ENCODE assay signal across 8 cellular contexts in genomic region chr10:59181668-59182067, GRCh38. TPM values are rescaled to one million over a fixed set of nuclear protein-coding genes. Genes with fewer than 3 reads are reported as not detected.
DNase-seq lines count a peak whose midpoint lies in the region; ATAC-seq, FAIRE-seq and TF ChIP-seq lines count a peak whose summit lies in the region.

No MANE protein-coding gene starts in this region.

- H3K27me3 ChIP-seq in ascending aorta: no peaks in the 10 kb centered on the region
- peaks cover 6% of the 10 kb centered on the region for H3K27me3 ChIP-seq in keratinocyte (ENCODE audit: control insufficient read depth, extremely low read depth, insufficient read depth, low read length)

- H4K20me1 ChIP-seq in keratinocyte (ENCODE audit: control insufficient read depth, extremely low read depth, insufficient read depth, low read length): no peaks in the 10 kb centered on the region

- H3K9ac ChIP-seq in keratinocyte (ENCODE audit: control insufficient read depth, extremely low read depth, insufficient read depth, low read length): no peak overlapping the region

- no peaks in the 10 kb centered on the region for H3K9me3 ChIP-seq in ascending aorta
- no peaks in the 10 kb centered on the region for H3K9me3 ChIP-seq in keratinocyte (ENCODE audit: control insufficient read depth, low read depth, low read length)

- TF ChIP-seq CTCF in ascending aorta (IDR thresholded peaks at IDR 0.05) (peak; percentile 10 to 45 (median 11)), keratinocyte (optimal IDR thresholded peaks at IDR 0.05 in 1 of 3, IDR thresholded peaks at IDR 0.05 in 1 of 3, conservative IDR thresholded peaks at IDR 0.05 in 1 of 3; ENCODE audit: extremely low read depth in 1 of 3, insufficient read depth in 2 of 3, low read length in 3 of 3) (peak; percentile 45 to 59 (median 47))

- DNase-seq in Caki2 (ENCODE audit: low read depth) (peak; percentile 60), NCI-H1092 treated with DMSO at 0.1 percent for 48 hours (lab: John Stamatoyannopoulos, UW) (peak; percentile 27), ascending aorta (ENCODE audit: low spot score in 2 of 2) (no peak), keratinocyte (ENCODE audit: low read depth, low spot score) (peak; percentile 9), NCI-H2171 treated with DMSO at 0.1 percent for 48 hours (lab: John Stamatoyannopoulos, UW) (no peak)

- H3K4me1 ChIP-seq in ascending aorta (peaks cover 4 to 8% of the 10 kb centered on the region in 2 donors), keratinocyte (ENCODE audit: control insufficient read depth, extremely low read depth, insufficient read depth, low read length) (peaks cover 3% of the 10 kb centered on the region)

- dilution Hi-C loops in keratinocyte (cut with MboI; ENCODE audit: extremely low pct_ligation_motif_present, low sequenced_read_pairs): no loop called here

- no peaks in the 10 kb centered on the region for H3K9me1 ChIP-seq in keratinocyte (ENCODE audit: control insufficient read depth, extremely low read depth, insufficient read depth, low read length)

- FAIRE-seq in keratinocyte (lab: Jason Lieb, UNC): peak; percentile 78

- ATAC-seq in GM21381 (IDR thresholded peaks at IDR 0.05; ENCODE audit: unreplicated experiment) (peak; percentile 55), GM21447 (IDR thresholded peaks at IDR 0.05; ENCODE audit: unreplicated experiment) (no peak), HG03280 (IDR thresholded peaks at IDR 0.05; ENCODE audit: unreplicated experiment) (no peak)

- H3K36me3 ChIP-seq in ascending aorta (no peaks in the 10 kb centered on the region), keratinocyte (ENCODE audit: control insufficient read depth in 2 of 2, extremely low read depth in 1 of 2, insufficient read depth in 2 of 2, low read length in 2 of 2) (no peaks in the 10 kb centered on the region)

- no peak overlapping the region for H2AFZ ChIP-seq in keratinocyte (ENCODE audit: control insufficient read depth, low read length)

- no peak overlapping the region for H3K4me3 ChIP-seq in ascending aorta
- H3K4me3 ChIP-seq in keratinocyte (ENCODE audit: control insufficient read depth in 2 of 3, extremely low read depth in 1 of 3, insufficient read depth in 2 of 3, low read depth in 1 of 3, low read length in 3 of 3): no peak overlapping the region

- no peaks in the 10 kb centered on the region for H3K79me2 ChIP-seq in keratinocyte (ENCODE audit: control insufficient read depth, insufficient read depth, low read length)

- no peak overlapping the region for H3K27ac ChIP-seq in ascending aorta
- no peak overlapping the region for H3K27ac ChIP-seq in keratinocyte (ENCODE audit: control insufficient read depth, insufficient read depth, low read length)

- intact Hi-C loops in ascending aorta (cut with DNase I): loop anchor here (2.0 kb wide), 1 partner anchor 229 kb away; no protein-coding TSS in a partner anchor

- no peak overlapping the region for H3K4me2 ChIP-seq in keratinocyte (ENCODE audit: control insufficient read depth, extremely low read depth, insufficient read depth, low read depth, low read length)

- in situ Hi-C loops in Caki2 (cut with HindIII; ENCODE audit: low pct_unique_long_range_greater_than_20kb, low sequenced_read_pairs): no loop called here

RNA-seq across cellular contexts. Expression of gene PHYHIPL, which starts 5.2 kb away (rescaled TPM):
- 2.2 TPM in 1 of 2 replicates, not detected in the other for total RNA-seq in Caki2 (2014; rRNA removed; shearing (Covaris generic); ENCODE audit: low replicate concordance)
- total RNA-seq in ascending aorta: not detected
- 0.02 to 0.12 TPM (median 0.09 TPM) in 3 replicates for polyA plus RNA-seq in keratinocyte
- not detected for polyA plus RNA-seq in keratinocyte (2011; ENCODE audit: low read depth)
- 0.04 and 0.06 TPM in 2 replicates for polyA plus RNA-seq in keratinocyte (2011; cell fraction: cytosol; rRNA removed)
- 0.06 and 0.07 TPM in 2 replicates for polyA plus RNA-seq in keratinocyte (2011; cell fraction: nucleus; rRNA removed)
- 0.03 and 0.07 TPM in 2 replicates for polyA plus RNA-seq in keratinocyte (2012; ENCODE audit: low replicate concordance)
- polyA minus RNA-seq in keratinocyte: not detected in 3 replicates
- not detected for polyA minus RNA-seq in keratinocyte (2011; cell fraction: cytosol; rRNA and poly(A)+ RNA removed)
- polyA minus RNA-seq in keratinocyte (2011; cell fraction: nucleus; rRNA and poly(A)+ RNA removed): not detected in 2 replicates

Comparison
In these comparisons a context has a peak if more than half of its experiments do, and no peak if none do; other contexts are left out.
1. DNase-seq: peak in Caki2 (single experiment), NCI-H1092 treated with DMSO at 0.1 percent for 48 hours (single experiment) and keratinocyte (single experiment); none in ascending aorta (0 of 2) and NCI-H2171 treated with DMSO at 0.1 percent for 48 hours (single experiment).